8 cellular contexts compared by ENCODE assay signal in genomic region chr1:154222518-154222917, GRCh38. TPM values are rescaled to one million over a fixed set of nuclear protein-coding genes. Genes with fewer than 3 reads are reported as not detected.
DNase-seq lines count a peak whose midpoint lies in the region; ATAC-seq, FAIRE-seq and TF ChIP-seq lines count a peak whose summit lies in the region.

No MANE protein-coding gene starts in this region.

- H4K20me1 ChIP-seq in DND-41 (ENCODE audit: insufficient read depth, low read length) (peaks cover 56% of the 10 kb centered on the region), OCI-LY1 (ENCODE audit: insufficient read depth, low read length) (no peaks in the 10 kb centered on the region), H1 (replicated peaks in 1 of 2; ENCODE audit: control insufficient read depth in 1 of 2, insufficient read depth in 2 of 2, low read length in 2 of 2) (peaks cover 7 to 9% of the 10 kb centered on the region in 2 experiments)

- no peak for TF ChIP-seq CTCF in DND-41 (IDR thresholded peaks at IDR 0.05; ENCODE audit: borderline replicate concordance, extremely low read depth, low read length, poor library complexity, severe bottlenecking)
- no peak for TF ChIP-seq CTCF in OCI-LY1 (IDR thresholded peaks at IDR 0.05; ENCODE audit: low read length)
- TF ChIP-seq CTCF in H1 (IDR thresholded peaks at IDR 0.05; ENCODE audit: control extremely low read depth in 1 of 3, insufficient read depth in 1 of 3, low read depth in 1 of 3, low read length in 3 of 3), result no peak
- no peak for TF ChIP-seq CTCF in parathyroid adenoma (IDR thresholded peaks at IDR 0.05)

- H2BK120ac ChIP-seq in H1 (replicated peaks; ENCODE audit: low read depth, low read length), result no peak overlapping the region

- CTCF ChIA-PET in H1 (lab: Charles Lee; ENCODE audit: partially characterized antibody), result interaction anchor here (0.8 to 2.6 kb wide), 7 partner anchors 12 to 112 kb away, joined by 3 to 9 read pairs (median 4); partner anchors contain the start of genes HAX1 and TPM3

- TF ChIP-seq EP300 in H1 (IDR thresholded peaks at IDR 0.05; ENCODE audit: borderline replicate concordance in 1 of 2, low read depth in 2 of 2, low read length in 2 of 2), result no peak

- no peak overlapping the region for H3K18ac ChIP-seq in H1 (ENCODE audit: extremely low read depth, low read length)

- peaks cover 6% of the 10 kb centered on the region for H3K79me1 ChIP-seq in H1 (ENCODE audit: low read depth, low read length)

- no peak overlapping the region for H2BK15ac ChIP-seq in H1 (ENCODE audit: low read length)

- TF ChIP-seq RAD21 in H1 (IDR thresholded peaks at IDR 0.05 in 1 of 2, conservative IDR thresholded peaks at IDR 0.05 in 1 of 2; ENCODE audit: low read depth in 2 of 2, low read length in 2 of 2), result no peak

- H4K8ac ChIP-seq in H1 (ENCODE audit: extremely low read depth, insufficient read depth, low read length), result no peak overlapping the region

- H3K36me3 ChIP-seq in DND-41 (ENCODE audit: insufficient read depth, low read length), result peaks cover 66% of the 10 kb centered on the region
- H3K36me3 ChIP-seq in OCI-LY1 (ENCODE audit: insufficient read depth, low read length), result peaks cover 75% of the 10 kb centered on the region
- peaks cover 13 to 41% (median 28%) of the 10 kb centered on the region in 4 experiments for H3K36me3 ChIP-seq in H1 (ENCODE audit: control insufficient read depth in 2 of 4, insufficient read depth in 4 of 4, low read length in 3 of 4)
- H3K36me3 ChIP-seq in parathyroid adenoma (ENCODE audit: control insufficient read depth, insufficient read depth, low read length), result no peaks in the 10 kb centered on the region

- H3K27ac ChIP-seq in DND-41 (ENCODE audit: low read length) (peak overlapping the region; percentile 92; the same call in 1 of the 2 replicates), OCI-LY1 (ENCODE audit: low read depth, low read length, poor library complexity, severe bottlenecking) (no peak overlapping the region), H1 (ENCODE audit: low read depth, low read length) (no peak overlapping the region), parathyroid adenoma (peak overlapping the region; percentile 98)

- H3K4me2 ChIP-seq in DND-41 (ENCODE audit: insufficient read depth, low read length), result peak overlapping the region; percentile 88
- H3K4me2 ChIP-seq in OCI-LY1 (ENCODE audit: low read length), result peak overlapping the region; percentile 84
- H3K4me2 ChIP-seq in H1 (ENCODE audit: insufficient read depth in 1 of 2, low read depth in 2 of 2, low read length in 2 of 2), result peak overlapping the region; percentile 74 to 92
- H3K4me2 ChIP-seq in parathyroid adenoma (ENCODE audit: low read length), result peak overlapping the region; percentile 81

- DNase-seq in DND-41 (no peak), H1 (ENCODE audit: low read depth in 1 of 2, low spot score in 2 of 2) (no peak), HuH-7.5 (ENCODE audit: low spot score) (no peak), activated gamma-delta T cell (lab: John Stamatoyannopoulos, UW) (no peak)

- no peaks in the 10 kb centered on the region for H3F3A ChIP-seq in OCI-LY1 (ENCODE audit: insufficient read depth, low read length)

- ATAC-seq in DND-41 (ENCODE audit: insufficient read depth, low read depth) (no peak), GM21786 (IDR thresholded peaks at IDR 0.05; ENCODE audit: unreplicated experiment) (no peak), HG02678 (IDR thresholded peaks at IDR 0.05; ENCODE audit: unreplicated experiment) (no peak)

- H3K9me2 ChIP-seq in OCI-LY1 (ENCODE audit: low read depth, low read length), result no peaks in the 10 kb centered on the region

- peaks cover 5% of the 10 kb centered on the region for H3K23me2 ChIP-seq in H1 (ENCODE audit: low read depth, low read length)

- H3K23ac ChIP-seq in H1 (ENCODE audit: insufficient read length), result no peak overlapping the region

- H2BK12ac ChIP-seq in H1 (ENCODE audit: low read depth, low read length), result no peak overlapping the region

- no peak overlapping the region for H2BK20ac ChIP-seq in H1 (ENCODE audit: low read length)

- H3K9me3 ChIP-seq in DND-41 (ENCODE audit: insufficient read depth, low read length, severe bottlenecking), result no peaks in the 10 kb centered on the region
- H3K9me3 ChIP-seq in OCI-LY1 (ENCODE audit: low read length), result no peaks in the 10 kb centered on the region
- H3K9me3 ChIP-seq in H1 (ENCODE audit: insufficient read depth in 2 of 2, low read depth in 1 of 2, low read length in 1 of 2), result no peaks in the 10 kb centered on the region
- H3K9me3 ChIP-seq in parathyroid adenoma (ENCODE audit: control insufficient read depth, low read length), result no peaks in the 10 kb centered on the region

- no peak overlapping the region for H3K14ac ChIP-seq in H1 (ENCODE audit: insufficient read length)

- no peak overlapping the region for H4K91ac ChIP-seq in H1 (replicated peaks; ENCODE audit: insufficient read length, low read length)

- H4K5ac ChIP-seq in H1 (ENCODE audit: insufficient read length, low read depth, low read length), result no peak overlapping the region

- H3K9ac ChIP-seq in DND-41 (ENCODE audit: low read depth, low read length) (peak overlapping the region; percentile 93), OCI-LY1 (ENCODE audit: low read length) (peak overlapping the region; percentile 84; the same call in 1 of the 2 replicates), H1 (replicated peaks in 1 of 4; ENCODE audit: extremely low read depth in 1 of 4, low read depth in 3 of 4, low read length in 3 of 4) (no peak overlapping the region), parathyroid adenoma (no peak overlapping the region)

- H3K4me1 ChIP-seq in DND-41 (ENCODE audit: insufficient read depth, low read length) (peaks cover 60% of the 10 kb centered on the region), OCI-LY1 (ENCODE audit: insufficient read depth, low read length, severe bottlenecking) (peaks cover 46% of the 10 kb centered on the region), H1 (replicated peaks in 1 of 4; ENCODE audit: control insufficient read depth in 3 of 4, insufficient read depth in 4 of 4, low read length in 3 of 4) (peaks cover 2 to 11% (median 3%) of the 10 kb centered on the region in 4 experiments; a peak in 5 of 7 replicates), parathyroid adenoma (peaks cover 7% of the 10 kb centered on the region)

- H3K4me3 ChIP-seq in DND-41 (ENCODE audit: low read depth in 1 of 2, low read length in 2 of 2) (peak overlapping the region; percentile 83 to 89; a peak in 3 of 4 replicates), OCI-LY1 (ENCODE audit: low read depth, low read length, poor library complexity, severe bottlenecking) (peak overlapping the region; percentile 91), H1 (ENCODE audit: extremely low read depth in 1 of 4, insufficient read depth in 2 of 4, low read depth in 3 of 4, low read length in 4 of 4) (peak overlapping the region in 3 of 4 experiments; percentile 83 to 90 (median 83); a peak in 4 of 8 replicates), parathyroid adenoma (ENCODE audit: low read depth, low read length) (peak overlapping the region; percentile 98)

- H3K79me2 ChIP-seq in DND-41 (ENCODE audit: insufficient read depth, low read length) (peaks cover 98% of the 10 kb centered on the region), OCI-LY1 (ENCODE audit: insufficient read depth, low read length) (peaks cover 82% of the 10 kb centered on the region), H1 (ENCODE audit: control insufficient read depth in 1 of 2, insufficient read depth in 2 of 2, low read length in 2 of 2) (peaks cover 51 to 91% of the 10 kb centered on the region in 2 experiments), parathyroid adenoma (peaks cover 34% of the 10 kb centered on the region)

- no peaks in the 10 kb centered on the region for H3K27me3 ChIP-seq in DND-41 (ENCODE audit: insufficient read depth, low read length, poor library complexity)
- no peaks in the 10 kb centered on the region for H3K27me3 ChIP-seq in OCI-LY1 (ENCODE audit: insufficient read depth, low read length)
- no peaks in the 10 kb centered on the region for H3K27me3 ChIP-seq in H1 (replicated peaks in 1 of 4; ENCODE audit: control insufficient read depth in 3 of 4, extremely low read depth in 1 of 4, insufficient read depth in 3 of 4, low read length in 3 of 4)
- no peaks in the 10 kb centered on the region for H3K27me3 ChIP-seq in parathyroid adenoma (ENCODE audit: control insufficient read depth, insufficient read depth, low read length)

- POLR2A ChIA-PET in H1 (lab: Charles Lee; ENCODE audit: partially characterized antibody), result interaction anchor here (0.8 to 9.0 kb wide), 10 partner anchors 9 to 105 kb away, joined by 3 to 107 read pairs (median 4); no protein-coding TSS in a partner anchor

- no peak overlapping the region for H2BK5ac ChIP-seq in H1 (ENCODE audit: low read depth, low read length)

- H2AFZ ChIP-seq in DND-41 (ENCODE audit: low read depth, low read length) (no peak overlapping the region), OCI-LY1 (ENCODE audit: low read length) (no peak overlapping the region), H1 (ENCODE audit: low read length) (no peak overlapping the region), parathyroid adenoma (no peak overlapping the region)

- no peak overlapping the region for H3K4ac ChIP-seq in H1 (replicated peaks; ENCODE audit: insufficient read length, low read depth, low read length)

- H3K56ac ChIP-seq in H1 (replicated peaks; ENCODE audit: insufficient read length, low read depth, low read length), result no peak overlapping the region

- H2AK5ac ChIP-seq in H1 (ENCODE audit: low read depth, low read length), result no peak overlapping the region

- TF ChIP-seq POLR2A in H1 (IDR thresholded peaks at IDR 0.05; ENCODE audit: control extremely low read depth in 1 of 2, low read depth in 2 of 2, low read length in 2 of 2), result no peak

- no peak for FAIRE-seq in H1 (lab: Jason Lieb, UNC)

- 92% methylated on average over 1 of the region's 1 CpG; no CpG with 5 or more reads in 1 of the 2 experiments for WGBS in H1 (ENCODE audit: extremely low coverage in 1 of 2, insufficient coverage in 1 of 2, insufficient read length in 1 of 2, insufficient replicate concordance in 2 of 2, low coverage in 1 of 2, low lambda C conversion rate in 2 of 2, missing lambda C conversion rate in 1 of 2), 2 experiments

RNA-seq across cellular contexts. Expression of gene UBAP2L, which starts 1.8 kb away (rescaled TPM):
- 253 and 254 TPM in 2 replicates for total RNA-seq in H1 (2021; fragmentation: NEBNext Ultra II Directional; extraction: Animal tissue kit (Norgen Biotek cat#: 25700))
- 303 and 349 TPM in 2 replicates for polyA plus RNA-seq in H1 (2011; rRNA removed)
- 153 TPM for polyA plus RNA-seq in H1 (2011; cell fraction: cytosol; rRNA removed)
- 398 TPM for polyA plus RNA-seq in H1 (2011; cell fraction: nucleus; rRNA removed)
- 177 to 223 TPM (median 204 TPM) in 4 replicates for polyA plus RNA-seq in H1 (2012, experiment 1 of 2)
- polyA plus RNA-seq in H1 (2012, experiment 2 of 2), result 86.7 TPM
- polyA plus RNA-seq in H1 (2013, experiment 1 of 2), result 193 TPM
- 182 TPM for polyA plus RNA-seq in H1 (2013, experiment 2 of 2)
- polyA minus RNA-seq in H1 (2011; rRNA and poly(A)+ RNA removed), result 375 and 378 TPM in 2 replicates
- polyA minus RNA-seq in H1 (2011; cell fraction: cytosol; rRNA and poly(A)+ RNA removed), result 74.2 TPM
- polyA minus RNA-seq in H1 (2011; cell fraction: nucleus; rRNA and poly(A)+ RNA removed), result 289 TPM

RNA-seq across cellular contexts. Expression of gene CFAP141, which starts 16.4 kb away (rescaled TPM):
- not detected in 2 replicates for total RNA-seq in H1 (2021; fragmentation: NEBNext Ultra II Directional; extraction: Animal tissue kit (Norgen Biotek cat#: 25700))
- not detected in 2 replicates for polyA plus RNA-seq in H1 (2011; rRNA removed)
- not detected for polyA plus RNA-seq in H1 (2011; cell fraction: cytosol; rRNA removed)
- polyA plus RNA-seq in H1 (2011; cell fraction: nucleus; rRNA removed), result not detected
- not detected in 4 replicates for polyA plus RNA-seq in H1 (2012, experiment 1 of 2)
- not detected for polyA plus RNA-seq in H1 (2012, experiment 2 of 2)
- not detected for polyA plus RNA-seq in H1 (2013, experiment 1 of 2)
- polyA plus RNA-seq in H1 (2013, experiment 2 of 2), result not detected
- polyA minus RNA-seq in H1 (2011; rRNA and poly(A)+ RNA removed), result not detected in 2 replicates
- not detected for polyA minus RNA-seq in H1 (2011; cell fraction: cytosol; rRNA and poly(A)+ RNA removed)
- not detected for polyA minus RNA-seq in H1 (2011; cell fraction: nucleus; rRNA and poly(A)+ RNA removed)

RNA-seq across cellular contexts. Expression of gene TPM3, which starts 30.6 kb away (rescaled TPM):
- total RNA-seq in H1 (2021; fragmentation: NEBNext Ultra II Directional; extraction: Animal tissue kit (Norgen Biotek cat#: 25700)), result 572 and 586 TPM in 2 replicates
- polyA plus RNA-seq in H1 (2011; rRNA removed), result 213 and 278 TPM in 2 replicates
- polyA plus RNA-seq in H1 (2011; cell fraction: cytosol; rRNA removed), result 447 TPM
- 140 TPM for polyA plus RNA-seq in H1 (2011; cell fraction: nucleus; rRNA removed)
- 519 to 696 TPM (median 559 TPM) in 4 replicates for polyA plus RNA-seq in H1 (2012, experiment 1 of 2)
- polyA plus RNA-seq in H1 (2012, experiment 2 of 2), result 254 TPM
- polyA plus RNA-seq in H1 (2013, experiment 1 of 2), result 394 TPM
- 404 TPM for polyA plus RNA-seq in H1 (2013, experiment 2 of 2)
- polyA minus RNA-seq in H1 (2011; rRNA and poly(A)+ RNA removed), result 132 and 139 TPM in 2 replicates
- 150 TPM for polyA minus RNA-seq in H1 (2011; cell fraction: cytosol; rRNA and poly(A)+ RNA removed)
- 75.5 TPM for polyA minus RNA-seq in H1 (2011; cell fraction: nucleus; rRNA and poly(A)+ RNA removed)

RNA-seq across cellular contexts. Expression of gene HAX1, which starts 49.9 kb away (rescaled TPM):
- total RNA-seq in H1 (2021; fragmentation: NEBNext Ultra II Directional; extraction: Animal tissue kit (Norgen Biotek cat#: 25700)), result 73.7 and 82.2 TPM in 2 replicates
- polyA plus RNA-seq in H1 (2011; rRNA removed), result 111 and 115 TPM in 2 replicates
- 125 TPM for polyA plus RNA-seq in H1 (2011; cell fraction: cytosol; rRNA removed)
- 121 TPM for polyA plus RNA-seq in H1 (2011; cell fraction: nucleus; rRNA removed)
- polyA plus RNA-seq in H1 (2012, experiment 1 of 2), result 91.0 to 107 TPM (median 105 TPM) in 4 replicates
- polyA plus RNA-seq in H1 (2012, experiment 2 of 2), result 130 TPM
- polyA plus RNA-seq in H1 (2013, experiment 1 of 2), result 76.6 TPM
- 74.5 TPM for polyA plus RNA-seq in H1 (2013, experiment 2 of 2)
- 72.3 and 75.2 TPM in 2 replicates for polyA minus RNA-seq in H1 (2011; rRNA and poly(A)+ RNA removed)
- 32.4 TPM for polyA minus RNA-seq in H1 (2011; cell fraction: cytosol; rRNA and poly(A)+ RNA removed)
- polyA minus RNA-seq in H1 (2011; cell fraction: nucleus; rRNA and poly(A)+ RNA removed), result 26.4 TPM

Comparison
In these comparisons a context has a peak if more than half of its experiments do, and no peak if none do; other contexts are left out.
1. H3K27ac ChIP-seq: peak in DND-41 (single experiment) and parathyroid adenoma (single experiment); none in OCI-LY1 (single experiment) and H1 (single experiment).
2. H3K9ac ChIP-seq: peak in DND-41 (single experiment) and OCI-LY1 (single experiment); none in H1 (0 of 4) and parathyroid adenoma (single experiment).
3. Peak in every context shown above with its lines, with median percentiles within 50 percentile points of each other: H3K4me2 ChIP-seq and H3K4me3 ChIP-seq.